10 cellular contexts compared by ENCODE assay signal in genomic region chr6:41638801-41639555, GRCh38. TPM values are rescaled to one million over a fixed set of nuclear protein-coding genes. Genes with fewer than 3 reads are reported as not detected.
A peak's percentile ranks its signal among the peaks of the same experiment; 100 is the strongest.
DNase-seq lines count a peak whose midpoint lies in the region; TF ChIP-seq lines count a peak whose summit lies in the region.
"Had no signal": no experiment of that assay in that cellular context is flagged by ENCODE, and none has a peak within 500 bp of the region (broad histone marks: within the 10 kb centered on the region; RNA-seq: fewer than 3 reads in every experiment).

No MANE protein-coding gene starts in this region.

- in situ Hi-C loops in astrocyte of the cerebellum (cut with HindIII; ENCODE audit: low sequenced_read_pairs): no loop called here

- intact Hi-C loops in prostate gland (cut with DNase I): no loop called here

- no peak overlapping the region for H3K27ac ChIP-seq in iPS DF 6.9 (ENCODE audit: low read length)
- H3K27ac ChIP-seq in prostate gland: peak overlapping the region; percentile 17 to 53

- H3K9ac ChIP-seq in ES-I3 (ENCODE audit: low read depth, low read length): peak overlapping the region; percentile 74

- H3K36me3 ChIP-seq in ES-I3 (ENCODE audit: insufficient read depth, low read length): no peaks in the 10 kb centered on the region
- no peaks in the 10 kb centered on the region for H3K36me3 ChIP-seq in iPS DF 6.9 (ENCODE audit: control insufficient read depth, insufficient read depth, low read length)
- H3K36me3 ChIP-seq in prostate gland: no peaks in the 10 kb centered on the region
- H3K36me3 ChIP-seq: adrenal gland had no signal

- DNase-seq in astrocyte of the cerebellum (ENCODE audit: low read depth) (peak; percentile 38), iPS DF 6.9 (ENCODE audit: low read depth, low spot score) (no peak), prostate gland (ENCODE audit: low spot score) (peak; percentile 36), MV-4-11 (lab: John Stamatoyannopoulos, UW) (no peak), erythroblast (lab: John Stamatoyannopoulos, UW) (no peak), cerebellar nuclear complex (lab: John Stamatoyannopoulos, UW) (no peak), T-helper 2 cell (no peak)
- DNase-seq: adrenal gland, KG1 had no signal

- peaks cover 28% of the 10 kb centered on the region for H3K4me1 ChIP-seq in ES-I3 (ENCODE audit: insufficient read depth, low read length)
- H3K4me1 ChIP-seq in iPS DF 6.9 (ENCODE audit: control insufficient read depth, insufficient read depth, low read length): peaks cover 15% of the 10 kb centered on the region
- H3K4me1 ChIP-seq in prostate gland (replicated peaks): peaks cover 4% of the 10 kb centered on the region

- TF ChIP-seq CTCF in astrocyte of the cerebellum (IDR thresholded peaks at IDR 0.05; ENCODE audit: low read depth, low read length, missing control alignments) (no peak), prostate gland (IDR thresholded peaks at IDR 0.05) (no peak)

- H3K4me3 ChIP-seq in astrocyte of the cerebellum (ENCODE audit: low read depth, low read length) (peak overlapping the region; percentile 70), iPS DF 6.9 (ENCODE audit: low read length) (peak overlapping the region; percentile 81), prostate gland (peak overlapping the region; percentile 36 to 47)

- WGBS in iPS DF 6.9 (ENCODE audit: insufficient coverage, insufficient read length): no CpG with 5 or more reads among the region's 43 CpGs
- WGBS in prostate gland: 17% methylated on average over 43 of the region's 43 CpGs

- TF ChIP-seq POLR2A in prostate gland (IDR thresholded peaks at IDR 0.05): no peak
- no peak for TF ChIP-seq POLR2A in erythroblast (IDR thresholded peaks at IDR 0.05; ENCODE audit: low read length)

- peaks cover 2% of the 10 kb centered on the region; the same call in 1 of the 2 replicates for H3K27me3 ChIP-seq in iPS DF 6.9 (ENCODE audit: control insufficient read depth, insufficient read depth, low read length)
- no peaks in the 10 kb centered on the region for H3K27me3 ChIP-seq in prostate gland (replicated peaks; ENCODE audit: insufficient read depth)

- H3K9me3 ChIP-seq in ES-I3 (ENCODE audit: control insufficient read depth, insufficient read depth, low read length): no peaks in the 10 kb centered on the region
- no peaks in the 10 kb centered on the region for H3K9me3 ChIP-seq in iPS DF 6.9 (ENCODE audit: control insufficient read depth, insufficient read depth, low read length)
- no peaks in the 10 kb centered on the region for H3K9me3 ChIP-seq in prostate gland
- H3K9me3 ChIP-seq: adrenal gland had no signal

RNA-seq across cellular contexts. Expression of gene MDFI, which starts 0.7 kb away (rescaled TPM):
- 10 to 100 TPM; 31.8 to 77.9 TPM for total RNA-seq in prostate gland

Comparison
In these comparisons a context has a peak if more than half of its experiments do, and no peak if none do; other contexts are left out.
1. DNase-seq: peak in astrocyte of the cerebellum (single experiment) and prostate gland (single experiment); none in iPS DF 6.9 (single experiment), MV-4-11 (single experiment), erythroblast (0 of 2), cerebellar nuclear complex (0 of 2) and T-helper 2 cell (0 of 5).
2. Peak in every context shown above with its lines, with median percentiles within 50 percentile points of each other: H3K4me3 ChIP-seq.